ENCODE assay signal across 8 cellular contexts in genomic region chr14:105249175-105250007, GRCh38. TPM values are rescaled to one million over a fixed set of nuclear protein-coding genes. Genes with fewer than 3 reads are reported as not detected.
DNase-seq lines count a peak whose midpoint lies in the region; ATAC-seq and TF ChIP-seq lines count a peak whose summit lies in the region.

No MANE protein-coding gene starts in this region.

- TF ChIP-seq CTCF in heart left ventricle (IDR thresholded peaks at IDR 0.05) (no peak), body of pancreas (IDR thresholded peaks at IDR 0.05) (no peak), left lung (IDR thresholded peaks at IDR 0.05) (no peak), transverse colon (IDR thresholded peaks at IDR 0.05) (peak in 1 of 5 experiments; percentile 23)

- H3K4me3 ChIP-seq in heart left ventricle (peak overlapping the region; percentile 36 to 86 (median 66)), body of pancreas (no peak overlapping the region), left lung (peak overlapping the region; percentile 45 to 59), transverse colon (peak overlapping the region; percentile 38 to 74 (median 67))

- ATAC-seq in heart left ventricle (peak in 3 of 4 donors; percentile 2 to 11 (median 5)), Right ventricle myocardium inferior (no peak), body of pancreas (peak; percentile 3), left lung (peak; percentile 6)

- no peak for TF ChIP-seq EP300 in transverse colon (IDR thresholded peaks at IDR 0.05; ENCODE audit: low read depth)

- TF ChIP-seq POLR2A in heart left ventricle (IDR thresholded peaks at IDR 0.05) (no peak), body of pancreas (IDR thresholded peaks at IDR 0.05) (no peak), transverse colon (IDR thresholded peaks at IDR 0.05) (no peak)

- H3K27me3 ChIP-seq in heart left ventricle, result no peaks in the 10 kb centered on the region
- no peaks in the 10 kb centered on the region for H3K27me3 ChIP-seq in body of pancreas
- H3K27me3 ChIP-seq in left lung, result no peaks in the 10 kb centered on the region
- no peaks in the 10 kb centered on the region for H3K27me3 ChIP-seq in transverse colon

- in situ Hi-C loops in transverse colon (cut with MboI; ENCODE audit: low pct_ligation_motif_present in 1 of 4, low pct_unique_long_range_greater_than_20kb in 1 of 4, low sequenced_read_pairs in 3 of 4), result no loop called here

- DNase-seq in heart left ventricle (peak in 2 of 5 donors; percentile 34 to 64), Right ventricle myocardium inferior (ENCODE audit: missing footprints) (no peak), body of pancreas (no peak), left lung (peak in 1 of 2 donors; percentile 43), transverse colon (peak; percentile 27), HPDE6-E6E7 (ENCODE audit: extremely low spot score) (no peak), occipital lobe (lab: John Stamatoyannopoulos, UW) (no peak), DMS114 treated with DMSO at 0.1 percent for 48 hours (lab: John Stamatoyannopoulos, UW; ENCODE audit: unreplicated experiment) (no peak)

- intact Hi-C loops in heart left ventricle (cut with DNase I) (loop anchor here in 3 of 10 donors (5.0 to 10.0 kb wide), 2 partner anchors 45 to 47 kb away; no protein-coding TSS in a partner anchor), Right ventricle myocardium inferior (cut with DNase I) (loop anchor here (10.0 kb wide), 1 partner anchor 45 kb away; no protein-coding TSS in a partner anchor), body of pancreas (cut with DNase I) (no loop called here), left lung (cut with DNase I) (no loop called here), transverse colon (cut with DNase I; ENCODE audit: low total_unique reads) (no loop called here)

- peaks cover 4 to 33% (median 17%) of the 10 kb centered on the region in 12 donors for H3K4me1 ChIP-seq in heart left ventricle
- peaks cover 7% of the 10 kb centered on the region for H3K4me1 ChIP-seq in body of pancreas
- H3K4me1 ChIP-seq in left lung, result peaks cover 8 to 30% of the 10 kb centered on the region in 2 donors
- peaks cover 11 to 24% (median 17%) of the 10 kb centered on the region in 4 donors for H3K4me1 ChIP-seq in transverse colon

- no peaks in the 10 kb centered on the region for H3K9me3 ChIP-seq in heart left ventricle
- no peaks in the 10 kb centered on the region for H3K9me3 ChIP-seq in body of pancreas
- H3K9me3 ChIP-seq in left lung, result no peaks in the 10 kb centered on the region
- no peaks in the 10 kb centered on the region for H3K9me3 ChIP-seq in transverse colon

- WGBS in heart left ventricle, 4 donors, result 45 to 60% (median 48%) methylated on average over 24 to 63 of the region's 63 CpGs
- 78 to 83% methylated on average over 21 to 50 of the region's 63 CpGs for WGBS in body of pancreas, 2 donors
- 58% methylated on average over 44 of the region's 63 CpGs; no CpG with 5 or more reads in 1 of the 2 donors for WGBS in transverse colon (ENCODE audit: low coverage in 1 of 2), 2 donors

- H3K36me3 ChIP-seq in heart left ventricle, result peaks cover 0 to 48% (median 34%) of the 10 kb centered on the region in 9 donors
- no peaks in the 10 kb centered on the region for H3K36me3 ChIP-seq in body of pancreas (replicated peaks in 1 of 2; ENCODE audit: insufficient read depth in 1 of 2, low read depth in 2 of 2)
- peaks cover 0 to 34% of the 10 kb centered on the region in 2 donors for H3K36me3 ChIP-seq in left lung
- no peaks in the 10 kb centered on the region for H3K36me3 ChIP-seq in transverse colon

- H3K27ac ChIP-seq in heart left ventricle (peak overlapping the region in 11 of 12 donors; percentile 48 to 98 (median 92)), body of pancreas (peak overlapping the region; percentile 24 to 84 (median 78)), left lung (peak overlapping the region in 1 of 2 donors; percentile 69), transverse colon (peak overlapping the region; percentile 90 to 96 (median 94))

RNA-seq across cellular contexts. Expression of gene BTBD6, which starts 1.1 kb away (rescaled TPM):
- total RNA-seq in heart left ventricle (10 to 100 TPM; 28.8 to 51.8 (median 34.8) TPM), Right ventricle myocardium inferior (48.8 TPM), body of pancreas (10 to 100 TPM; 13.0 to 22.4 TPM), left lung (10 to 100 TPM; 45.4 to 52.6 TPM), transverse colon (10 to 100 TPM; 52.2 to 69.6 (median 64.4) TPM), occipital lobe (45.4 TPM)
- polyA plus RNA-seq in heart left ventricle, result 10 to 100 TPM; 40.7 to 56.3 TPM

RNA-seq across cellular contexts. Expression of gene BRF1, which starts 51.4 kb away (rescaled TPM):
- total RNA-seq in heart left ventricle, result 10 to 100 TPM; 13.3 to 25.3 (median 18.7) TPM
- 10 to 100 TPM; 17.1 to 19.4 TPM for polyA plus RNA-seq in heart left ventricle
- total RNA-seq in Right ventricle myocardium inferior, result 19.0 TPM
- total RNA-seq in body of pancreas, result 10 to 100 TPM; 54.5 to 86.7 TPM
- 10 to 100 TPM; 32.7 to 33.6 TPM for total RNA-seq in left lung
- 10 to 100 TPM; 36.2 to 93.9 (median 62.6) TPM for total RNA-seq in transverse colon
- 61.1 TPM for total RNA-seq in occipital lobe

Comparison
In these comparisons a context has a peak if more than half of its experiments do, and no peak if none do; other contexts are left out.
1. H3K4me3 ChIP-seq: peak in heart left ventricle (12 of 12), left lung (2 of 2) and transverse colon (4 of 4); none in body of pancreas (0 of 2).